ENCODE assay signal across 8 cellular contexts in genomic region chr9:6015278-6016157, GRCh38. TPM values are rescaled to one million over a fixed set of nuclear protein-coding genes. Genes with fewer than 3 reads are reported as not detected.
DNase-seq lines count a peak whose midpoint lies in the region; ATAC-seq and TF ChIP-seq lines count a peak whose summit lies in the region.

Gene RANBP6, minus strand, starts transcription at chr9:6015624. Its CDS starts 17 bp downstream, at chr9:6015607.

- peak; percentile 99 for ATAC-seq in HG02852 (IDR thresholded peaks at IDR 0.05; ENCODE audit: unreplicated experiment)
- peak; percentile 100 for ATAC-seq in left ventricle myocardium superior
- ATAC-seq in psoas muscle: peak; percentile 99 to 100 (median 100)

- H3K27me3 ChIP-seq in psoas muscle (ENCODE audit: insufficient read depth in 3 of 3, low read length in 2 of 3): no peaks in the 10 kb centered on the region

- DNase-seq in NCI-H1694 treated with DMSO at 0.1 percent for 48 hours (lab: John Stamatoyannopoulos, UW): peak; percentile 83
- peak; percentile 74 to 95 (median 85) for DNase-seq in T-helper 2 cell
- DNase-seq in left ventricle myocardium superior: peak; percentile 94
- peak; percentile 92 to 96 for DNase-seq in psoas muscle

- WGBS in psoas muscle, 3 donors: 5 to 8% (median 7%) methylated on average over 29 to 43 of the region's 43 CpGs
- WGBS in urinary bladder: 6% methylated on average over 43 of the region's 43 CpGs

- peaks cover 0 to 30% of the 10 kb centered on the region in 2 donors for H3K36me3 ChIP-seq in psoas muscle (ENCODE audit: insufficient read depth in 1 of 2, low read depth in 1 of 2)
- no peaks in the 10 kb centered on the region for H3K36me3 ChIP-seq in urinary bladder (ENCODE audit: insufficient read depth)

- intact Hi-C loops in left ventricle myocardium superior (cut with micrococcal nuclease) (no loop called here), psoas muscle (cut with DNase I) (loop anchor here in 1 of 2 donors (10.0 kb wide), 2 partner anchors 391 to 399 kb away; partner anchors contain the start of genes RIC1 and UHRF2)

- H3K27ac ChIP-seq in angular gyrus (ENCODE audit: low read depth, low read length) (peak within 1 kb of the TSS; percentile 91), psoas muscle (peak within 1 kb of the TSS; percentile 91), urinary bladder (ENCODE audit: low read depth) (peak within 1 kb of the TSS; percentile 82)

- H3K4me3 ChIP-seq in psoas muscle (peak within 1 kb of the TSS; percentile 93), urinary bladder (ENCODE audit: low read depth, low read length) (peak within 1 kb of the TSS; percentile 84)

- no peak for TF ChIP-seq CTCF in psoas muscle (IDR thresholded peaks at IDR 0.05)

- no peaks in the 10 kb centered on the region for H3K9me3 ChIP-seq in psoas muscle

- H3K4me1 ChIP-seq in psoas muscle (peaks cover 37% of the 10 kb centered on the region), urinary bladder (ENCODE audit: insufficient read depth) (peaks cover 2% of the 10 kb centered on the region)

- peak; percentile 78 for TF ChIP-seq POLR2A in GM15510 (IDR thresholded peaks at IDR 0.05; ENCODE audit: borderline replicate concordance, extremely low read depth, insufficient read length)

RNA-seq across cellular contexts. Expression of gene RANBP6, which starts in this region (rescaled TPM):
- total RNA-seq in left ventricle myocardium superior (22.6 TPM), psoas muscle (10 to 100 TPM; 16.3 to 24.2 (median 20.0) TPM), urinary bladder (36.5 TPM)
- polyA plus RNA-seq in psoas muscle (10 to 100 TPM in 2 of 3 donors, 1 to 10 TPM in 1; 6.5 to 16.4 (median 12.2) TPM), urinary bladder (10.8 TPM)

Comparison
In these comparisons a context has a peak if more than half of its experiments do, and no peak if none do; other contexts are left out.
1. Peak in every context shown above with its lines: DNase-seq, ATAC-seq, H3K4me3 ChIP-seq and H3K27ac ChIP-seq.